ENCODE assay signal across 1 cellular context in genomic region chr17:15273141-15273793, GRCh38.
TF ChIP-seq lines count a peak whose summit lies in the region.

No MANE protein-coding gene starts in this region.

TF ChIP-seq in K562, 482 proteins besides CTCF, POLR2A, EP300 and RAD21 (continued from another document and continues in another):
- TF ChIP-seq PRDM10 (IDR thresholded peaks at IDR 0.05; ENCODE audit: partially characterized antibody), result no peak
- no peak for TF ChIP-seq CBX8 (IDR thresholded peaks at IDR 0.05; ENCODE audit: borderline replicate concordance, extremely low read depth, low read depth, low read length, poor library complexity, severe bottlenecking)
- TF ChIP-seq L3MBTL2 (IDR thresholded peaks at IDR 0.05), result no peak
- TF ChIP-seq YY1 (IDR thresholded peaks at IDR 0.05; ENCODE audit: borderline replicate concordance in 1 of 3, control insufficient read depth in 1 of 3, extremely low read depth in 1 of 3, insufficient read depth in 3 of 3, insufficient read length in 1 of 3, insufficient replicate concordance in 2 of 3, low read depth in 1 of 3, low read length in 2 of 3), result no peak
- TF ChIP-seq MAFK (IDR thresholded peaks at IDR 0.05; ENCODE audit: low read length), result peak; percentile 39; the same call in 1 of the 2 replicates
- no peak for TF ChIP-seq ZNF408 (CRISPR knock-in tag; IDR thresholded peaks at IDR 0.05; ENCODE audit: low read depth)
- no peak for TF ChIP-seq ZNF586 (CRISPR knock-in tag; conservative IDR thresholded peaks at IDR 0.05)
- no peak for TF ChIP-seq BRF2 (IDR thresholded peaks at IDR 0.05; ENCODE audit: borderline replicate concordance, insufficient read depth, insufficient read length)
- TF ChIP-seq SREBF2 (CRISPR knock-in tag; IDR thresholded peaks at IDR 0.05), result no peak
- no peak for TF ChIP-seq ZNF324 (CRISPR knock-in tag; IDR thresholded peaks at IDR 0.05)
- no peak for TF ChIP-seq GATA2 (CRISPR knock-in tag; IDR thresholded peaks at IDR 0.05)
- no peak for TF ChIP-seq RNF219 (CRISPR knock-in tag; IDR thresholded peaks at IDR 0.05)
- no peak for TF ChIP-seq SIN3B (IDR thresholded peaks at IDR 0.05; ENCODE audit: low read depth)
- TF ChIP-seq ZNF436 (CRISPR knock-in tag; IDR thresholded peaks at IDR 0.05), result no peak
- peak; percentile 34; the same call in 1 of the 2 replicates for TF ChIP-seq NFE2 (IDR thresholded peaks at IDR 0.05; ENCODE audit: low read depth)
- no peak for TF ChIP-seq LCOR (CRISPR knock-in tag; IDR thresholded peaks at IDR 0.05)
- TF ChIP-seq ETV1 (tag; conservative IDR thresholded peaks at IDR 0.05; ENCODE audit: low read depth), result no peak
- no peak for TF ChIP-seq LARP7 (IDR thresholded peaks at IDR 0.05)
- no peak for TF ChIP-seq RBBP5 (IDR thresholded peaks at IDR 0.05; ENCODE audit: borderline replicate concordance, insufficient read depth, low read length, poor library complexity, severe bottlenecking)
- TF ChIP-seq ID3 (CRISPR knock-in tag; IDR thresholded peaks at IDR 0.05), result no peak
- no peak for TF ChIP-seq ID3 (tag; IDR thresholded peaks at IDR 0.05)
- TF ChIP-seq, protein P1, sequence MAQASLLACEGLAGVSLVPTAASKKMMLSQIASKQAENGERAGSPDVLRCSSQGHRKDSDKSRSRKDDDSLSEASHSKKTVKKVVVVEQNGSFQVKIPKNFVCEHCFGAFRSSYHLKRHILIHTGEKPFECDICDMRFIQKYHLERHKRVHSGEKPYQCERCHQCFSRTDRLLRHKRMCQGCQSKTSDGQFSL (CRISPR knock-in tag; IDR thresholded peaks at IDR 0.05), result no peak
- TF ChIP-seq, protein P1 (tag; IDR thresholded peaks at IDR 0.05), result no peak
- no peak for TF ChIP-seq EWSR1 (IDR thresholded peaks at IDR 0.05; ENCODE audit: borderline replicate concordance, low read depth, partially characterized antibody)
- no peak for TF ChIP-seq ZNF41 (CRISPR knock-in tag; conservative IDR thresholded peaks at IDR 0.05)
- TF ChIP-seq ZBTB26 (CRISPR knock-in tag; IDR thresholded peaks at IDR 0.05), result no peak
- no peak for TF ChIP-seq ZBTB1 (CRISPR knock-in tag; IDR thresholded peaks at IDR 0.05; ENCODE audit: borderline replicate concordance, low read depth)
- TF ChIP-seq CTBP1 (IDR thresholded peaks at IDR 0.05; ENCODE audit: borderline replicate concordance), result no peak
- no peak for TF ChIP-seq ZNF668 (CRISPR knock-in tag; IDR thresholded peaks at IDR 0.05)
- no peak for TF ChIP-seq IRF1 (CRISPR knock-in tag; IDR thresholded peaks at IDR 0.05; ENCODE audit: borderline replicate concordance)
- TF ChIP-seq FOSL1 (tag; conservative IDR thresholded peaks at IDR 0.05), result peak; percentile 42; the same call in 1 of the 2 replicates
- TF ChIP-seq SIN3A (IDR thresholded peaks at IDR 0.05; ENCODE audit: borderline replicate concordance in 2 of 2, control insufficient read depth in 1 of 2, low read depth in 2 of 2, low read length in 2 of 2), result no peak
- no peak for TF ChIP-seq TFAM (CRISPR knock-in tag; conservative IDR thresholded peaks at IDR 0.05)
- no peak for TF ChIP-seq E4F1 (CRISPR knock-in tag; IDR thresholded peaks at IDR 0.05; ENCODE audit: borderline replicate concordance)
- peak; percentile 39; the same call in 1 of the 2 replicates for TF ChIP-seq USF1 (CRISPR knock-in tag; IDR thresholded peaks at IDR 0.05)
- no peak for TF ChIP-seq SPI1 (IDR thresholded peaks at IDR 0.05; ENCODE audit: borderline replicate concordance, low read depth, low read length)
- no peak for TF ChIP-seq POU5F1 (IDR thresholded peaks at IDR 0.05; ENCODE audit: borderline replicate concordance, low read depth, low read length, partially characterized antibody)
- no peak for TF ChIP-seq SMAD4 (CRISPR knock-in tag; conservative IDR thresholded peaks at IDR 0.05)
- TF ChIP-seq MCM5 (IDR thresholded peaks at IDR 0.05; ENCODE audit: low read depth), result no peak
- no peak for TF ChIP-seq ZNF232 (CRISPR knock-in tag; IDR thresholded peaks at IDR 0.05)
- peak; percentile 65 for TF ChIP-seq MAFG (tag; conservative IDR thresholded peaks at IDR 0.05)
- no peak for TF ChIP-seq PHF21A (IDR thresholded peaks at IDR 0.05; ENCODE audit: borderline replicate concordance, low read depth)
- no peak for TF ChIP-seq PCBP1 (IDR thresholded peaks at IDR 0.05; ENCODE audit: low read depth, low read length, poor library complexity, severe bottlenecking)
- no peak for TF ChIP-seq RUNX1 (IDR thresholded peaks at IDR 0.05; ENCODE audit: low read depth)
- TF ChIP-seq NFRKB (IDR thresholded peaks at IDR 0.05; ENCODE audit: low read depth), result no peak
- TF ChIP-seq RBM25 (IDR thresholded peaks at IDR 0.05; ENCODE audit: low read depth, low read length, severe bottlenecking), result no peak
- TF ChIP-seq TEAD1 (CRISPR knock-in tag; IDR thresholded peaks at IDR 0.05), result no peak
- no peak for TF ChIP-seq XRCC4 (IDR thresholded peaks at IDR 0.05; ENCODE audit: extremely low read depth, insufficient read depth, insufficient read length)
- TF ChIP-seq NFE2L1 (tag; IDR thresholded peaks at IDR 0.05; ENCODE audit: borderline replicate concordance, low read depth), result no peak; the same call in 1 of the 2 replicates
- no peak for TF ChIP-seq HNRNPL (IDR thresholded peaks at IDR 0.05; ENCODE audit: low read depth, low read length)
- TF ChIP-seq HDAC8 (tag; IDR thresholded peaks at IDR 0.05), result no peak
- TF ChIP-seq SP1 (CRISPR knock-in tag; IDR thresholded peaks at IDR 0.05), result no peak
- TF ChIP-seq CREBBP (IDR thresholded peaks at IDR 0.05; ENCODE audit: low read depth, low read length), result no peak
- TF ChIP-seq, protein P2, sequence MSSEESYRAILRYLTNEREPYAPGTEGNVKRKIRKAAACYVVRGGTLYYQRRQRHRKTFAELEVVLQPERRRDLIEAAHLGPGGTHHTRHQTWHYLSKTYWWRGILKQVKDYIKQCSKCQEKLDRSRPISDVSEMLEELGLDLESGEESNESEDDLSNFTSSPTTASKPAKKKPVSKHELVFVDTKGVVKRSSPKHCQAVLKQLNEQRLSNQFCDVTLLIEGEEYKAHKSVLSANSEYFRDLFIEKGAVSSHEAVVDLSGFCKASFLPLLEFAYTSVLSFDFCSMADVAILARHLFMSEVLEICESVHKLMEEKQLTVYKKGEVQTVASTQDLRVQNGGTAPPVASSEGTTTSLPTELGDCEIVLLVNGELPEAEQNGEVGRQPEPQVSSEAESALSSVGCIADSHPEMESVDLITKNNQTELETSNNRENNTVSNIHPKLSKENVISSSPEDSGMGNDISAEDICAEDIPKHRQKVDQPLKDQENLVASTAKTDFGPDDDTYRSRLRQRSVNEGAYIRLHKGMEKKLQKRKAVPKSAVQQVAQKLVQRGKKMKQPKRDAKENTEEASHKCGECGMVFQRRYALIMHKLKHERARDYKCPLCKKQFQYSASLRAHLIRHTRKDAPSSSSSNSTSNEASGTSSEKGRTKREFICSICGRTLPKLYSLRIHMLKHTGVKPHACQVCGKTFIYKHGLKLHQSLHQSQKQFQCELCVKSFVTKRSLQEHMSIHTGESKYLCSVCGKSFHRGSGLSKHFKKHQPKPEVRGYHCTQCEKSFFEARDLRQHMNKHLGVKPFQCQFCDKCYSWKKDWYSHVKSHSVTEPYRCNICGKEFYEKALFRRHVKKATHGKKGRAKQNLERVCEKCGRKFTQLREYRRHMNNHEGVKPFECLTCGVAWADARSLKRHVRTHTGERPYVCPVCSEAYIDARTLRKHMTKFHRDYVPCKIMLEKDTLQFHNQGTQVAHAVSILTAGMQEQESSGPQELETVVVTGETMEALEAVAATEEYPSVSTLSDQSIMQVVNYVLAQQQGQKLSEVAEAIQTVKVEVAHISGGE (CRISPR knock-in tag; IDR thresholded peaks at IDR 0.05), result no peak
